Comparison of ENCODE assay signal across 13 cellular contexts in genomic region chr13:37175996-37176395, GRCh38.
DNase-seq lines count a peak whose midpoint lies in the region; ATAC-seq and TF ChIP-seq lines count a peak whose summit lies in the region.
"Had no signal": no experiment of that assay in that cellular context is flagged by ENCODE, and none has a peak within 500 bp of the region (broad histone marks: within the 10 kb centered on the region; RNA-seq: fewer than 3 reads in every experiment).

No MANE protein-coding gene starts in this region.

- dilution Hi-C loops in mammary epithelial cell (cut with HindIII; ENCODE audit: low sequenced_read_pairs): no loop called here

- no peak overlapping the region for H3K9ac ChIP-seq in mammary epithelial cell (ENCODE audit: insufficient read depth, low read length)

- H3K27me3 ChIP-seq in mammary epithelial cell (ENCODE audit: insufficient read depth, low read length): no peaks in the 10 kb centered on the region
- no peaks in the 10 kb centered on the region for H3K27me3 ChIP-seq in spleen (replicated peaks in 1 of 7)

- H3K27ac ChIP-seq in mammary epithelial cell (ENCODE audit: insufficient read depth, low read depth, low read length) (no peak overlapping the region), spleen (peak overlapping the region in 5 of 8 donors; percentile 20 to 70 (median 52))

- H3K9me3 ChIP-seq in mammary epithelial cell (replicated peaks; ENCODE audit: insufficient read depth, low read length): no peaks in the 10 kb centered on the region
- H3K9me3 ChIP-seq in spleen: no peaks in the 10 kb centered on the region

- 55% methylated on average over 2 of the region's 2 CpGs for WGBS in mammary epithelial cell (ENCODE audit: low coverage, missing lambda C conversion rate)
- 39 to 50% (median 46%) methylated on average over 2 of the region's 2 CpGs for WGBS in spleen, 5 donors

- H3K9me3 Mint-ChIP-seq in HFFc6 (no peaks in the 10 kb centered on the region), T-cell (no peaks in the 10 kb centered on the region)

- POLR2A ChIA-PET in T-cell (lab: Charles Lee): no interaction called here

- in situ Hi-C loops in mammary epithelial cell (cut with MboI; ENCODE audit: low sequenced_read_pairs in 2 of 2): no loop called here

- no peak for TF ChIP-seq POLR2A in spleen (IDR thresholded peaks at IDR 0.05)

- H3K36me3 Mint-ChIP-seq in HFFc6 (ENCODE audit: low read depth) (no peaks in the 10 kb centered on the region), T-cell (no peaks in the 10 kb centered on the region)

- intact Hi-C loops in mammary epithelial cell (cut with micrococcal nuclease) (no loop called here), spleen (cut with DNase I; ENCODE audit: low total_unique reads) (no loop called here)

- no peak overlapping the region for H3K4me2 ChIP-seq in mammary epithelial cell (ENCODE audit: insufficient read depth, low read depth, low read length)

- no peaks in the 10 kb centered on the region for H3K79me2 ChIP-seq in mammary epithelial cell (ENCODE audit: insufficient read depth, low read length)

- H3K4me3 Mint-ChIP-seq in HFFc6 (no peak overlapping the region; the same call in 1 of the 2 replicates), T-cell (no peak overlapping the region)

- no TSS peak for BruUV-seq in mammary epithelial cell (replicated peaks; lab: Mats Ljungman, UMichigan)

- no peaks in the 10 kb centered on the region for H3K36me3 ChIP-seq in mammary epithelial cell (ENCODE audit: insufficient read depth, low read length)
- no peaks in the 10 kb centered on the region for H3K36me3 ChIP-seq in spleen

- DNase-seq in HFFc6 (peak; percentile 50), mammary epithelial cell (peak; percentile 40), iris pigment epithelial cell (ENCODE audit: low read depth) (peak; percentile 98), spleen (no peak), NCI-H2171 treated with DMSO at 0.1 percent for 48 hours (lab: John Stamatoyannopoulos, UW) (no peak), GM10266 (ENCODE audit: extremely low spot score) (no peak), T-cell (no peak)
- DNase-seq: activated CD4-positive, alpha-beta T cell treated with anti-CD3 and anti-CD28 coated beads, Interleukin-2, amount 50 U/mL, for 4 hours; activated effector memory CD4-positive, alpha-beta T cell treated with anti-CD3 and anti-CD28 coated beads, Interleukin-2, amount 50 U/mL, for 16 hours; NCI-H2081 treated with DMSO at 0.1 percent for 48 hours; retina; T-helper 1 cell had no signal

- TF ChIP-seq CTCF in HFFc6 (IDR thresholded peaks at IDR 0.05) (no peak), mammary epithelial cell (conservative IDR thresholded peaks at IDR 0.05 in 1 of 2, IDR thresholded peaks at IDR 0.05 in 1 of 2; ENCODE audit: extremely low read depth in 1 of 2, insufficient read depth in 1 of 2, low read depth in 1 of 2, low read length in 2 of 2) (no peak), spleen (IDR thresholded peaks at IDR 0.05 in 8 of 11, conservative IDR thresholded peaks at IDR 0.05 in 3 of 11) (no peak), GM10266 (IDR thresholded peaks at IDR 0.05; ENCODE audit: control insufficient read depth, insufficient read depth, low read depth, missing control alignments) (no peak)

- H3K27me3 Mint-ChIP-seq in HFFc6 (ENCODE audit: insufficient read depth) (no peaks in the 10 kb centered on the region), T-cell (peaks cover 2 to 7% of the 10 kb centered on the region in 2 donors)

- H3K4me1 ChIP-seq in mammary epithelial cell (ENCODE audit: insufficient read depth, low read length): no peaks in the 10 kb centered on the region
- no peaks in the 10 kb centered on the region for H3K4me1 ChIP-seq in spleen

- no peaks in the 10 kb centered on the region for H4K20me1 ChIP-seq in mammary epithelial cell (ENCODE audit: insufficient read depth, low read length)

- H3K27ac Mint-ChIP-seq in HFFc6 (peak overlapping the region; percentile 58), T-cell (no peak overlapping the region)

- H3K4me3 ChIP-seq in mammary epithelial cell (replicated peaks in 1 of 3; ENCODE audit: insufficient read depth in 1 of 3, low read depth in 2 of 3, low read length in 3 of 3) (no peak overlapping the region), spleen (no peak overlapping the region)
- H3K4me3 ChIP-seq: K562 had no signal

- no peak overlapping the region for H2AFZ ChIP-seq in mammary epithelial cell (ENCODE audit: low read depth, low read length)

- H3K4me1 Mint-ChIP-seq in HFFc6 (ENCODE audit: low read depth) (peaks cover 64% of the 10 kb centered on the region), T-cell (no peaks in the 10 kb centered on the region)

- CTCF ChIA-PET in mammary epithelial cell (lab: Charles Lee; ENCODE audit: low non-redundant PET): no interaction called here
- CTCF ChIA-PET in T-cell (lab: Charles Lee): interaction anchor here in 1 of 2 donors (0.6 kb wide), 1 partner anchor 779 kb away, joined by 4 read pairs; no protein-coding TSS in a partner anchor

- no peak for ATAC-seq in T-cell (replicated peaks in 1 of 4)
- ATAC-seq: K562 had no signal

Comparison
In these comparisons a context has a peak if more than half of its experiments do, and no peak if none do; other contexts are left out.
1. DNase-seq: peak in HFFc6 (single experiment), mammary epithelial cell (single experiment) and iris pigment epithelial cell (single experiment); none in spleen (single experiment), NCI-H2171 treated with DMSO at 0.1 percent for 48 hours (single experiment), GM10266 (single experiment) and T-cell (0 of 34).